In genomic region chr15:81054236-81054635, GRCh38 we compare ENCODE assay signal across 25 cellular contexts. TPM values are rescaled to one million over a fixed set of nuclear protein-coding genes. Genes with fewer than 3 reads are reported as not detected.
DNase-seq lines count a peak whose midpoint lies in the region; FAIRE-seq and TF ChIP-seq lines count a peak whose summit lies in the region.
"Had no signal": no experiment of that assay in that cellular context is flagged by ENCODE, and none has a peak within 500 bp of the region (broad histone marks: within the 10 kb centered on the region; RNA-seq: fewer than 3 reads in every experiment).

No MANE protein-coding gene starts in this region.

- POLR2A ChIA-PET in BJ (lab: Charles Lee), result no interaction called here

- DNase-seq in BJ (ENCODE audit: low read depth), result peak; percentile 79
- DNase-seq in HCEC 1CT, result peak; percentile 34
- peak; percentile 79 for DNase-seq in astrocyte of the hippocampus (ENCODE audit: low read depth, low spot score)
- DNase-seq in fibroblast of villous mesenchyme (ENCODE audit: low read depth), result peak; percentile 91
- DNase-seq in AML-193 (lab: John Stamatoyannopoulos, UW), result no peak
- no peak for DNase-seq in frontal cortex (ENCODE audit: low spot score in 2 of 2)
- DNase-seq in medulla oblongata (ENCODE audit: extremely low spot score), result no peak
- DNase-seq in activated CD4-positive, CD25-positive, alpha-beta regulatory T cell (lab: John Stamatoyannopoulos, UW), result no peak
- DNase-seq: activated B cell treated with CpG ODN at 0.5 μM for 24 hours; activated CD8-positive, alpha-beta T cell treated with anti-CD3 and anti-CD28 coated beads for 36 hours; activated naive CD4-positive, alpha-beta T cell; adrenal gland; BE2C; Caco-2; kidney glomerular epithelial cell; MV-4-11; NCI-H2171; NCI-H69; nucleus accumbens; stimulated activated CD4-positive, alpha-beta T cell treated with anti-CD3 and anti-CD28 coated beads, Interleukin-4, amount 100 ng/mL, for 1 hour; stimulated activated naive CD4-positive, alpha-beta T cell treated with Interleukin-2 at 50 U/mL for 16 hours; T1000; thyroid gland had no signal

- no peak overlapping the region for H3K4me3 ChIP-seq in BJ (ENCODE audit: low read depth, low read length)
- no peak overlapping the region for H3K4me3 ChIP-seq in fibroblast of villous mesenchyme (ENCODE audit: low read depth, low read length)
- H3K4me3 ChIP-seq: adrenal gland, HAP-1, K562, thyroid gland had no signal

- CTCF ChIA-PET in BJ (lab: Yijun Ruan, JAX), result no interaction called here

- no peak for FAIRE-seq in frontal cortex (lab: Jason Lieb, UNC)
- FAIRE-seq: K562 had no signal

- H3K27me3 ChIP-seq in BJ (ENCODE audit: control insufficient read depth, insufficient read depth, low read length), result no peaks in the 10 kb centered on the region
- H3K27me3 ChIP-seq: adrenal gland, BE2C, thyroid gland had no signal

- no peaks in the 10 kb centered on the region for H3K36me3 ChIP-seq in BJ (ENCODE audit: control insufficient read depth, insufficient read depth, low read length)
- H3K36me3 ChIP-seq: adrenal gland, BE2C, HAP-1, thyroid gland had no signal

- TF ChIP-seq CTCF in BJ (IDR thresholded peaks at IDR 0.05; ENCODE audit: insufficient read depth, low read depth, low read length) (no peak), fibroblast of villous mesenchyme (IDR thresholded peaks at IDR 0.05; ENCODE audit: insufficient read depth, low read depth, low read length) (no peak)

RNA-seq across cellular contexts. Expression of gene TLNRD1, which starts 53.5 kb away (rescaled TPM):
- polyA plus RNA-seq in BJ (2011; rRNA removed), result 3.9 and 5.2 TPM in 2 replicates
- 3.9 and 5.6 TPM in 2 replicates for polyA minus RNA-seq in BJ (2011; rRNA and poly(A)+ RNA removed)
- total RNA-seq in fibroblast of villous mesenchyme, result 13.4 and 15.8 TPM in 2 replicates
- 6.1 TPM for total RNA-seq in frontal cortex

Comparison
In these comparisons a context has a peak if more than half of its experiments do, and no peak if none do; other contexts are left out.
1. DNase-seq: peak in BJ (single experiment), HCEC 1CT (single experiment), astrocyte of the hippocampus (single experiment) and fibroblast of villous mesenchyme (single experiment); none in AML-193 (0 of 2), frontal cortex (0 of 2), medulla oblongata (single experiment) and activated CD4-positive, CD25-positive, alpha-beta regulatory T cell (0 of 4).